Comparison of ENCODE assay signal across 9 cellular contexts in the genomic region with DNA sequence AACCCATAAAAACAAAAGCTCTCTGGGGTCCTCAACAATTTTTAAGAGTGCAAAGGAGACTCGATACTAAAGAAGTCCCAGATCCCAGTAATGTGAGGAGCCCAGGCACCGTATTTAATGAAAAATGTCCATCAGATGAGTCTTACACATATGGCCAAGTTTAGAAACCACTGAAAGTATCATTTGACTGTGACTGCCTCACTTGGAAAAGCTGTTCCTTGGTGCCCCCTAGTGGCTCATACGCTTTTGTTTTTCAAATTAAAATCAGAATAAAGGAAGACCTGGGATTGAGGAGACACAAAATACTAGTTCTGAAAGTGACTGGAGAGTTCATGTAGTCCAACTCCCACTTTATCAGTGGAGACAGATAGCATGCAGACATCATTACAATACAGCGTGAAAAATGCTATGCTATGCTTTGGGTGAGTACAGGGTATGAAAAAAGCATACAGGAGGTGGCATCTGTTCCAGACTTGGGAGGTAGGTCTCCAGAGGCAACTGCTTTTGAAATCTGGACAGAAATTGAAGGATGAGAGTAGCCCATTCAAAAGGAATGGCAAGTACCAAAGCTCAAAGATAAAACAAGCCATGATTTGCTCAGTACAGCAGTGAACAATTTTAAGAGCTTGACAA. TPM values are rescaled to one million over a fixed set of nuclear protein-coding genes. Genes with fewer than 3 reads are reported as not detected.
DNase-seq lines count a peak whose midpoint lies in the region; ATAC-seq and TF ChIP-seq lines count a peak whose summit lies in the region.
"Had no signal": no experiment of that assay in that cellular context is flagged by ENCODE, and none has a peak within 500 bp of the region (broad histone marks: within the 10 kb centered on the region; RNA-seq: fewer than 3 reads in every experiment).

No MANE protein-coding gene starts in this region.

- H3K9ac ChIP-seq in liver (ENCODE audit: low read depth in 1 of 2, low read length in 2 of 2): no peak overlapping the region

- CTCF ChIA-PET in activated B cell treated with CpG ODN at 0.5 μM for 24 hours (lab: Charles Lee): interaction anchor here (0.6 to 3.8 kb wide), 19 partner anchors 8 to 828 kb away, joined by 3 to 21 read pairs (median 5); no protein-coding TSS in a partner anchor

- peak overlapping the region in 1 of 3 donors; percentile 9 for H3K27ac Mint-ChIP-seq in CD4-positive, CD25-positive, alpha-beta regulatory T cell
- no peak overlapping the region for H3K27ac Mint-ChIP-seq in activated B cell treated with CpG ODN at 0.5 μM for 24 hours
- no peak overlapping the region for H3K27ac Mint-ChIP-seq in central memory CD8-positive, alpha-beta T cell (ENCODE audit: low read depth)
- H3K27ac Mint-ChIP-seq: T-helper 1 cell treated with Interleukin-12 subunit alpha and Interleukin-12 subunit beta and Interleukin-4 antibody, amounts not matched to agents 30 μg/mL and 1 μg/mL, for 36 hours had no signal

- H3K4me1 ChIP-seq in CD4-positive, CD25-positive, alpha-beta regulatory T cell (ENCODE audit: control insufficient read depth, insufficient read depth, low read length, poor library complexity, severe bottlenecking): no peaks in the 10 kb centered on the region
- H3K4me1 ChIP-seq in liver (ENCODE audit: control insufficient read depth in 4 of 4, insufficient read depth in 4 of 4, low read length in 3 of 4): peaks cover 0 to 9% (median 6%) of the 10 kb centered on the region in 4 donors

- H3K9me3 ChIP-seq in CD4-positive, CD25-positive, alpha-beta regulatory T cell (ENCODE audit: control insufficient read depth in 2 of 2, low read length in 2 of 2): no peaks in the 10 kb centered on the region
- no peaks in the 10 kb centered on the region for H3K9me3 ChIP-seq in liver (ENCODE audit: control insufficient read depth in 4 of 4, low read length in 3 of 4)

- H3K27ac ChIP-seq in CD4-positive, CD25-positive, alpha-beta regulatory T cell (ENCODE audit: insufficient read depth, low read length, poor library complexity, severe bottlenecking): no peak overlapping the region
- H3K27ac ChIP-seq in liver (ENCODE audit: low read depth in 1 of 2, low read length in 2 of 2): no peak overlapping the region

- peaks cover 49% of the 10 kb centered on the region for H3K36me3 ChIP-seq in CD4-positive, CD25-positive, alpha-beta regulatory T cell (ENCODE audit: control insufficient read depth, insufficient read depth, low read length)
- peaks cover 3 to 30% (median 24%) of the 10 kb centered on the region in 4 donors for H3K36me3 ChIP-seq in liver (ENCODE audit: control insufficient read depth in 4 of 4, insufficient read depth in 3 of 4, low read depth in 1 of 4, low read length in 3 of 4)

- H3K27me3 ChIP-seq in CD4-positive, CD25-positive, alpha-beta regulatory T cell (ENCODE audit: control insufficient read depth, insufficient read depth, low read length): no peaks in the 10 kb centered on the region
- H3K27me3 ChIP-seq in liver (ENCODE audit: control insufficient read depth in 4 of 4, insufficient read depth in 4 of 4, low read length in 3 of 4): no peaks in the 10 kb centered on the region

- intact Hi-C loops in activated B cell treated with CpG ODN at 0.5 μM for 24 hours (cut with micrococcal nuclease): loop anchor here (1.0 to 10.0 kb wide), 4 partner anchors 137 to 773 kb away; partner anchors contain the start of gene TRIM45

- no peak overlapping the region for H3K4me3 ChIP-seq in CD4-positive, CD25-positive, alpha-beta regulatory T cell (ENCODE audit: low read depth, low read length)
- H3K4me3 ChIP-seq in liver (ENCODE audit: low read depth in 1 of 3, low read length in 3 of 3): no peak overlapping the region

- H3K27me3 Mint-ChIP-seq in CD4-positive, CD25-positive, alpha-beta regulatory T cell: no peaks in the 10 kb centered on the region
- no peaks in the 10 kb centered on the region for H3K27me3 Mint-ChIP-seq in activated B cell treated with CpG ODN at 0.5 μM for 24 hours
- H3K27me3 Mint-ChIP-seq in central memory CD8-positive, alpha-beta T cell: no peaks in the 10 kb centered on the region

- peak; percentile 91 to 93 for TF ChIP-seq RAD21 in liver (IDR thresholded peaks at IDR 0.05)

- H3K36me3 Mint-ChIP-seq in CD4-positive, CD25-positive, alpha-beta regulatory T cell: peaks cover 23% of the 10 kb centered on the region
- H3K36me3 Mint-ChIP-seq in activated B cell treated with CpG ODN at 0.5 μM for 24 hours (ENCODE audit: low read depth): peaks cover 56% of the 10 kb centered on the region
- H3K36me3 Mint-ChIP-seq in central memory CD8-positive, alpha-beta T cell (ENCODE audit: insufficient read depth): peaks cover 21% of the 10 kb centered on the region

- TF ChIP-seq CTCF in activated B cell treated with CpG ODN at 0.5 μM for 24 hours (IDR thresholded peaks at IDR 0.05): peak; percentile 34
- peak; percentile 58 for TF ChIP-seq CTCF in liver (IDR thresholded peaks at IDR 0.05; ENCODE audit: low read depth, low read length, missing input control)

- POLR2A ChIA-PET in activated B cell treated with CpG ODN at 0.5 μM for 24 hours (lab: Charles Lee): no interaction called here

- H3K4me1 Mint-ChIP-seq in CD4-positive, CD25-positive, alpha-beta regulatory T cell: peaks cover 0 to 13% (median 5%) of the 10 kb centered on the region in 4 donors
- H3K4me1 Mint-ChIP-seq in activated B cell treated with CpG ODN at 0.5 μM for 24 hours: no peaks in the 10 kb centered on the region
- H3K4me1 Mint-ChIP-seq in central memory CD8-positive, alpha-beta T cell: peaks cover 6% of the 10 kb centered on the region

- no peak overlapping the region for H3K4me3 Mint-ChIP-seq in CD4-positive, CD25-positive, alpha-beta regulatory T cell
- H3K4me3 Mint-ChIP-seq in activated B cell treated with CpG ODN at 0.5 μM for 24 hours: no peak overlapping the region
- H3K4me3 Mint-ChIP-seq in central memory CD8-positive, alpha-beta T cell: no peak overlapping the region
- H3K4me3 Mint-ChIP-seq: T-helper 1 cell treated with Interleukin-12 subunit alpha and Interleukin-12 subunit beta and Interleukin-4 antibody, amounts not matched to agents 30 μg/mL and 1 μg/mL, for 36 hours had no signal

- peak; percentile 22 to 83 (median 50) for DNase-seq in CD4-positive, CD25-positive, alpha-beta regulatory T cell
- DNase-seq in NCI-H2227 (lab: John Stamatoyannopoulos, UW; ENCODE audit: unreplicated experiment): peak; percentile 76
- DNase-seq in activated B cell treated with CpG ODN at 0.5 μM for 24 hours: no peak
- peak; percentile 20 to 32 for DNase-seq in central memory CD8-positive, alpha-beta T cell (ENCODE audit: low spot score in 2 of 2)
- peak; percentile 4 to 26 (median 9) for DNase-seq in stimulated activated CD4-positive, alpha-beta T cell treated with anti-CD3 and anti-CD28 coated beads, TNF-alpha, amount 100 ng/mL, for 4 hours (ENCODE audit: low read depth in 3 of 3)

- WGBS in liver: 23% methylated on average over 4 of the region's 4 CpGs

- H3K9me3 Mint-ChIP-seq in CD4-positive, CD25-positive, alpha-beta regulatory T cell: no peaks in the 10 kb centered on the region
- H3K9me3 Mint-ChIP-seq in activated B cell treated with CpG ODN at 0.5 μM for 24 hours: no peaks in the 10 kb centered on the region
- no peaks in the 10 kb centered on the region for H3K9me3 Mint-ChIP-seq in central memory CD8-positive, alpha-beta T cell
- H3K9me3 Mint-ChIP-seq: T-helper 1 cell treated with Interleukin-12 subunit alpha and Interleukin-12 subunit beta and Interleukin-4 antibody, amounts not matched to agents 30 μg/mL and 1 μg/mL, for 36 hours had no signal

- peak in 1 of 2 donors; percentile 45 for ATAC-seq in CD4-positive, CD25-positive, alpha-beta regulatory T cell (ENCODE audit: low read depth in 2 of 2)
- peak; percentile 78 for ATAC-seq in GM19043 (IDR thresholded peaks at IDR 0.05; ENCODE audit: low read depth, unreplicated experiment)
- peak; percentile 93 for ATAC-seq in HG03342 (IDR thresholded peaks at IDR 0.05; ENCODE audit: unreplicated experiment)
- peak; percentile 68 for ATAC-seq in activated B cell treated with CpG ODN at 0.5 μM for 24 hours (ENCODE audit: low read depth)
- peak; percentile 40 for ATAC-seq in central memory CD8-positive, alpha-beta T cell (replicated peaks; ENCODE audit: extremely low read depth, poor library complexity, severe bottlenecking)

TF ChIP-seq in liver, 16 proteins besides CTCF, POLR2A, EP300 and RAD21 (continues in another document):
- TF ChIP-seq FOXA2 (IDR thresholded peaks at IDR 0.05): no peak
- no peak for TF ChIP-seq REST (IDR thresholded peaks at IDR 0.05)

RNA-seq across cellular contexts. Expression of gene GDAP2, which starts 33.8 kb away (rescaled TPM):
- 27.9 TPM for total RNA-seq in CD4-positive, CD25-positive, alpha-beta regulatory T cell
- polyA plus RNA-seq in CD4-positive, CD25-positive, alpha-beta regulatory T cell: 10 to 100 TPM in 2 of 4 donors, 1 to 10 TPM in 2; 9.5 to 17.8 (median 12.0) TPM
- total RNA-seq in activated B cell treated with CpG ODN at 0.5 μM for 24 hours (19.6 and 20.6 TPM in 2 replicates), liver (10 to 100 TPM; 10.5 to 16.8 TPM)
- 1 to 10 TPM; 3.0 to 7.6 TPM for polyA plus RNA-seq in liver

RNA-seq across cellular contexts. Expression of gene WDR3, which starts 33.9 kb away (rescaled TPM):
- total RNA-seq in CD4-positive, CD25-positive, alpha-beta regulatory T cell: 11.4 TPM
- 10 to 100 TPM; 15.7 to 41.9 (median 23.2) TPM for polyA plus RNA-seq in CD4-positive, CD25-positive, alpha-beta regulatory T cell
- 32.7 and 38.0 TPM in 2 replicates for total RNA-seq in activated B cell treated with CpG ODN at 0.5 μM for 24 hours
- total RNA-seq in liver: 10 to 100 TPM in 1 of 2 donors, 1 to 10 TPM in 1; 4.4 to 24.5 TPM
- 10 to 100 TPM in 1 of 2 donors, 1 to 10 TPM in 1; 9.1 to 14.0 TPM for polyA plus RNA-seq in liver
